Comparison of ENCODE assay signal across 17 cellular contexts in the genomic region with DNA sequence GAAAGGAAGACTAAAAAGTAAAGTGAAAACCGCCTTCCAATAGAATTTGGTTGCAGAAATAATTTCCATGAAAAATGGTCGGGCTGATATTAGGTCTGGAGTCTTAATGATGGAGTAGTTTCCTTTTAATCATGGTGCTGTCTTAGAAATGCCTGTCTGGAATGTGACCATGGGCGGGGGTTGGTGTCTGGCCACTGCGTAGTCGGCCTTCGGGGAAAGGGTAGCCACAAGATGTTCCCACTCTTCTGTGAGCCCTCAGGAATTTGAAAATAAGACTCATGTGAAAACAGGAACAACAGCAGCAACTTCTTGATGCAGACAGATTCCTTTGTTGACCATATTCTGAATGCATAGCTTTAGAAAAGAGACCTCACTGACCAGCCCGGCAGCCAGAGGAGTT.
DNase-seq lines count a peak whose midpoint lies in the region; ATAC-seq and TF ChIP-seq lines count a peak whose summit lies in the region.
"Had no signal": no experiment of that assay in that cellular context is flagged by ENCODE, and none has a peak within 500 bp of the region (broad histone marks: within the 10 kb centered on the region; RNA-seq: fewer than 3 reads in every experiment).

No MANE protein-coding gene starts in this region.

- no peak overlapping the region for H2AFZ ChIP-seq in IMR-90 (replicated peaks; ENCODE audit: low read length, poor library complexity)
- peak overlapping the region; percentile 60 for H2AFZ ChIP-seq in mammary epithelial cell (ENCODE audit: low read depth, low read length)

- H3K9me1 ChIP-seq in IMR-90 (ENCODE audit: insufficient read depth, low read length) = peaks cover 2% of the 10 kb centered on the region; the same call in 1 of the 2 replicates

- H4K20me1 ChIP-seq in IMR-90 (ENCODE audit: insufficient read depth, low read length) = no peaks in the 10 kb centered on the region
- H4K20me1 ChIP-seq in mammary epithelial cell (ENCODE audit: insufficient read depth, low read length) = no peaks in the 10 kb centered on the region

- CTCF ChIA-PET in IMR-90 (lab: Yijun Ruan, JAX) = no interaction called here
- CTCF ChIA-PET in mammary epithelial cell (lab: Charles Lee; ENCODE audit: low non-redundant PET) = no interaction called here

- no peak overlapping the region for H4K5ac ChIP-seq in IMR-90 (ENCODE audit: low read depth, low read length)

- no peaks in the 10 kb centered on the region for H3K79me1 ChIP-seq in IMR-90 (ENCODE audit: low read depth in 1 of 2, low read length in 2 of 2)

- H3K18ac ChIP-seq in IMR-90 (ENCODE audit: low read depth, low read length) = no peak overlapping the region

- no peak overlapping the region for H3K4me2 ChIP-seq in IMR-90 (ENCODE audit: low read depth, low read length)
- H3K4me2 ChIP-seq in mammary epithelial cell (ENCODE audit: insufficient read depth, low read depth, low read length) = peak overlapping the region; percentile 29

- dilution Hi-C loops in IMR-90 (cut with HindIII; ENCODE audit: low sequenced_read_pairs, unreplicated experiment) (no loop called here), mammary epithelial cell (cut with HindIII; ENCODE audit: low sequenced_read_pairs) (no loop called here)

- TF ChIP-seq EP300 in gastroesophageal sphincter (IDR thresholded peaks at IDR 0.05) = no peak

- BruUV-seq in IMR-90 (replicated peaks; lab: Mats Ljungman, UMichigan) = no TSS peak
- no TSS peak for BruUV-seq in mammary epithelial cell (replicated peaks; lab: Mats Ljungman, UMichigan)

- no peak overlapping the region for H2AK5ac ChIP-seq in IMR-90 (ENCODE audit: low read depth, low read length)

- POLR2A ChIA-PET in IMR-90 (lab: Charles Lee; ENCODE audit: unreplicated experiment) = no interaction called here

- no peak for TF ChIP-seq CTCF in IMR-90 (conservative IDR thresholded peaks at IDR 0.05; ENCODE audit: low read depth, low read length)
- TF ChIP-seq CTCF in mammary epithelial cell (conservative IDR thresholded peaks at IDR 0.05 in 1 of 2, IDR thresholded peaks at IDR 0.05 in 1 of 2; ENCODE audit: extremely low read depth in 1 of 2, insufficient read depth in 1 of 2, low read depth in 1 of 2, low read length in 2 of 2) = no peak
- no peak for TF ChIP-seq CTCF in gastroesophageal sphincter (IDR thresholded peaks at IDR 0.05)

- H2BK20ac ChIP-seq in IMR-90 (ENCODE audit: low read depth, low read length) = no peak overlapping the region

- intact Hi-C loops in IMR-90 (cut with micrococcal nuclease) (no loop called here), mammary epithelial cell (cut with micrococcal nuclease) (no loop called here)

- 70% methylated on average over 4 of the region's 7 CpGs; no CpG with 5 or more reads in 1 of the 2 experiments for WGBS in IMR-90 (ENCODE audit: extremely low coverage in 2 of 2, insufficient read length in 1 of 2), 2 experiments
- WGBS in mammary epithelial cell (ENCODE audit: low coverage, missing lambda C conversion rate) = 14% methylated on average over 7 of the region's 7 CpGs
- 84 to 92% methylated on average over 6 to 7 of the region's 7 CpGs for WGBS in mesodermal cell (ENCODE audit: insufficient coverage in 2 of 2), 2 experiments
- WGBS in gastroesophageal sphincter (ENCODE audit: low coverage in 1 of 2), 2 donors = 71 to 86% methylated on average over 6 to 7 of the region's 7 CpGs

- H4K91ac ChIP-seq in IMR-90 (ENCODE audit: insufficient read depth, low read depth, low read length) = peak overlapping the region; percentile 10; the same call in 1 of the 2 replicates

- peaks cover 7% of the 10 kb centered on the region for H3K4me1 ChIP-seq in IMR-90 (ENCODE audit: control insufficient read depth, insufficient read depth, low read length)
- peaks cover 42% of the 10 kb centered on the region for H3K4me1 ChIP-seq in mammary epithelial cell (ENCODE audit: insufficient read depth, low read length)
- peaks cover 20% of the 10 kb centered on the region for H3K4me1 ChIP-seq in mesodermal cell (ENCODE audit: control insufficient read depth, insufficient read depth, low read length, poor library complexity, severe bottlenecking)
- H3K4me1 ChIP-seq in gastroesophageal sphincter = peaks cover 0 to 27% (median 4%) of the 10 kb centered on the region in 3 donors

- H3K9ac ChIP-seq in IMR-90 (ENCODE audit: low read depth, low read length) (no peak overlapping the region), mammary epithelial cell (ENCODE audit: insufficient read depth, low read length) (peak overlapping the region; percentile 9)

- in situ Hi-C loops in IMR-90 (cut with MboI; ENCODE audit: low sequenced_read_pairs) (no loop called here), mammary epithelial cell (cut with MboI; ENCODE audit: low sequenced_read_pairs in 2 of 2) (no loop called here)

- H3K14ac ChIP-seq in IMR-90 (replicated peaks; ENCODE audit: low read depth, low read length) = no peak overlapping the region

- H2BK5ac ChIP-seq in IMR-90 (ENCODE audit: low read depth, low read length, poor library complexity, severe bottlenecking) = no peak overlapping the region

- no peak for ATAC-seq in IMR-90 (ENCODE audit: low read depth)
- ATAC-seq in gastroesophageal sphincter = no peak
- no peak for ATAC-seq in GM21390 (IDR thresholded peaks at IDR 0.05; ENCODE audit: unreplicated experiment)
- ATAC-seq in HG02678 (IDR thresholded peaks at IDR 0.05; ENCODE audit: unreplicated experiment) = no peak
- no peak for ATAC-seq in GM21360 (IDR thresholded peaks at IDR 0.05; ENCODE audit: unreplicated experiment)
- ATAC-seq: activated naive CD4-positive, alpha-beta T cell treated with anti-CD3 and anti-CD28 coated beads, Interleukin-2, amount 50 U/mL, for 72 hours; GM12878; T-cell had no signal

- H2BK15ac ChIP-seq in IMR-90 (ENCODE audit: low read depth, low read length) = no peak overlapping the region

- peaks cover 5% of the 10 kb centered on the region for H3K79me2 ChIP-seq in mammary epithelial cell (ENCODE audit: insufficient read depth, low read length)

- H3K36me3 ChIP-seq in IMR-90 (ENCODE audit: control insufficient read depth, insufficient read depth, low read length) = no peaks in the 10 kb centered on the region
- peaks cover 2% of the 10 kb centered on the region for H3K36me3 ChIP-seq in mammary epithelial cell (ENCODE audit: insufficient read depth, low read length)
- peaks cover 11% of the 10 kb centered on the region for H3K36me3 ChIP-seq in mesodermal cell (ENCODE audit: control insufficient read depth, insufficient read depth, low read length)
- H3K36me3 ChIP-seq in gastroesophageal sphincter = peaks cover 0 to 6% of the 10 kb centered on the region in 2 donors

- H3K4me3 ChIP-seq in IMR-90 (ENCODE audit: insufficient read depth, low read depth, low read length) (no peak overlapping the region), mammary epithelial cell (replicated peaks in 1 of 3; ENCODE audit: insufficient read depth in 1 of 3, low read depth in 2 of 3, low read length in 3 of 3) (no peak overlapping the region), mesodermal cell (ENCODE audit: extremely low read depth, insufficient read depth, low read length, poor library complexity, severe bottlenecking) (no peak overlapping the region), gastroesophageal sphincter (no peak overlapping the region)
- H3K4me3 ChIP-seq: GM12878, suprapubic skin had no signal

- DNase-seq in IMR-90 = peak; percentile 30
- peak; percentile 57 for DNase-seq in mammary epithelial cell
- DNase-seq in smooth muscle cell of the brain vasculature (ENCODE audit: low read depth, low spot score) = peak; percentile 31
- DNase-seq: activated B cell treated with CpG ODN at 0.5 μM for 24 hours; EL; NCI-H187; NCI-H526; stimulated activated CD4-positive, alpha-beta T cell treated with anti-CD3 and anti-CD28 coated beads, Interleukin-15, amount 100 ng/mL, for 24 hours; T-cell had no signal

- no peak for TF ChIP-seq POLR2A in IMR-90 (IDR thresholded peaks at IDR 0.05; ENCODE audit: low read depth, low read length)
- TF ChIP-seq POLR2A in gastroesophageal sphincter (IDR thresholded peaks at IDR 0.05) = no peak

- H3K9me3 ChIP-seq in IMR-90 (ENCODE audit: control insufficient read depth, insufficient read depth, low read length) (no peaks in the 10 kb centered on the region), mammary epithelial cell (replicated peaks; ENCODE audit: insufficient read depth, low read length) (no peaks in the 10 kb centered on the region), mesodermal cell (ENCODE audit: control insufficient read depth, low read length) (no peaks in the 10 kb centered on the region), gastroesophageal sphincter (no peaks in the 10 kb centered on the region)
- H3K9me3 ChIP-seq: suprapubic skin had no signal

- no peak overlapping the region for H4K8ac ChIP-seq in IMR-90 (ENCODE audit: low read depth in 2 of 2, low read length in 2 of 2)

- no peak for TF ChIP-seq RAD21 in IMR-90 (IDR thresholded peaks at IDR 0.05; ENCODE audit: low read length)

- H3K27me3 ChIP-seq in IMR-90 (ENCODE audit: control insufficient read depth, insufficient read depth, low read length) (no peaks in the 10 kb centered on the region), mammary epithelial cell (ENCODE audit: insufficient read depth, low read length) (no peaks in the 10 kb centered on the region), gastroesophageal sphincter (no peaks in the 10 kb centered on the region)
- H3K27me3 ChIP-seq: suprapubic skin had no signal

- no peak overlapping the region for H2BK120ac ChIP-seq in IMR-90 (ENCODE audit: low read depth, low read length)

- H3K56ac ChIP-seq in IMR-90 (ENCODE audit: extremely low read depth, insufficient read depth, low read length) = no peak overlapping the region

- no peak overlapping the region for H3K27ac ChIP-seq in IMR-90 (ENCODE audit: insufficient read depth, low read length)
- peak overlapping the region; percentile 32 for H3K27ac ChIP-seq in mammary epithelial cell (ENCODE audit: insufficient read depth, low read depth, low read length)
- peak overlapping the region; percentile 81 for H3K27ac ChIP-seq in mesodermal cell (ENCODE audit: low read depth, low read length, severe bottlenecking)
- H3K27ac ChIP-seq in gastroesophageal sphincter = no peak overlapping the region

- H2AK9ac ChIP-seq in IMR-90 (replicated peaks; ENCODE audit: low read depth, low read length, poor library complexity) = no peak overlapping the region

- H3K23ac ChIP-seq in IMR-90 (ENCODE audit: low read depth, low read length) = no peak overlapping the region

- no peak overlapping the region for H3K4ac ChIP-seq in IMR-90 (ENCODE audit: low read depth, low read length)

TF ChIP-seq in IMR-90, 13 proteins besides CTCF, POLR2A, EP300 and RAD21 (continues in another document):
- TF ChIP-seq MAZ (IDR thresholded peaks at IDR 0.05; ENCODE audit: borderline replicate concordance, low read depth, low read length) (no peak), FOS (IDR thresholded peaks at IDR 0.05; ENCODE audit: low read depth, low read length) (no peak), RFX5 (IDR thresholded peaks at IDR 0.05; ENCODE audit: low read depth, low read length) (no peak)

Comparison
In these comparisons a context has a peak if more than half of its experiments do, and no peak if none do; other contexts are left out.
1. H3K27ac ChIP-seq: peak in mammary epithelial cell (single experiment) and mesodermal cell (single experiment); none in IMR-90 (single experiment) and gastroesophageal sphincter (0 of 4).
2. Peak in every context shown above with its lines, with median percentiles within 50 percentile points of each other: DNase-seq.